In genomic region chr18:33115917-33116316, GRCh38 we compare ENCODE assay signal across 14 cellular contexts.
A peak's percentile ranks its signal among the peaks of the same experiment; 100 is the strongest.
DNase-seq lines count a peak whose midpoint lies in the region; ATAC-seq and TF ChIP-seq lines count a peak whose summit lies in the region.
"Had no signal": no experiment of that assay in that cellular context is flagged by ENCODE, and none has a peak within 500 bp of the region (broad histone marks: within the 10 kb centered on the region; RNA-seq: fewer than 3 reads in every experiment).

No MANE protein-coding gene starts in this region.

- H3K9ac ChIP-seq in mammary epithelial cell (ENCODE audit: insufficient read depth, low read length), result no peak overlapping the region

- dilution Hi-C loops in mammary epithelial cell (cut with HindIII; ENCODE audit: low sequenced_read_pairs), result no loop called here

- no peaks in the 10 kb centered on the region for H4K20me1 ChIP-seq in hepatocyte (ENCODE audit: insufficient read depth, poor library complexity, severe bottlenecking)
- H4K20me1 ChIP-seq in mammary epithelial cell (ENCODE audit: insufficient read depth, low read length), result no peaks in the 10 kb centered on the region

- 63% methylated on average over 1 of the region's 1 CpG for WGBS in hepatocyte (ENCODE audit: low lambda C conversion rate, missing lambda C conversion rate)
- WGBS in mammary epithelial cell (ENCODE audit: low coverage, missing lambda C conversion rate), result 68% methylated on average over 1 of the region's 1 CpG

- DNase-seq in Calu3 (peak; percentile 8), Peyer's patch (no peak), hepatocyte (ENCODE audit: low spot score) (peak; percentile 19), SIG-M5 treated with dmso at 0.1 percent for 504 hours (lab: John Stamatoyannopoulos, UW; ENCODE audit: unreplicated experiment) (no peak), islet precursor cell (no peak), mammary epithelial cell (no peak)
- DNase-seq: BE2C; CD4-positive, CD25-positive, alpha-beta regulatory T cell; GOT3; NCI-H187; NCI-H2107 had no signal

- H3K4me1 ChIP-seq in Peyer's patch (no peaks in the 10 kb centered on the region), hepatocyte (ENCODE audit: insufficient read depth) (peaks cover 4% of the 10 kb centered on the region), mammary epithelial cell (ENCODE audit: insufficient read depth, low read length) (no peaks in the 10 kb centered on the region)
- H3K4me1 ChIP-seq: BE2C had no signal

- ATAC-seq in HG03571 (IDR thresholded peaks at IDR 0.05; ENCODE audit: unreplicated experiment), result no peak
- ATAC-seq: HCT116 had no signal

- H2AFZ ChIP-seq in hepatocyte, result peak overlapping the region; percentile 17
- no peak overlapping the region for H2AFZ ChIP-seq in mammary epithelial cell (ENCODE audit: low read depth, low read length)

- H3K36me3 ChIP-seq in Peyer's patch, result no peaks in the 10 kb centered on the region
- H3K36me3 ChIP-seq in hepatocyte (replicated peaks; ENCODE audit: insufficient read depth, low read depth), result no peaks in the 10 kb centered on the region
- H3K36me3 ChIP-seq in mammary epithelial cell (ENCODE audit: insufficient read depth, low read length), result no peaks in the 10 kb centered on the region
- H3K36me3 ChIP-seq: BE2C had no signal

- no peaks in the 10 kb centered on the region for H3K9me2 ChIP-seq in hepatocyte (replicated peaks; ENCODE audit: insufficient read depth)

- H3K4me3 Mint-ChIP-seq in Calu3 (ENCODE audit: low read depth, unreplicated experiment) (peak overlapping the region; percentile 21), nephron (no peak overlapping the region)
- H3K4me3 Mint-ChIP-seq: CD4-positive, CD25-positive, alpha-beta regulatory T cell had no signal

- intact Hi-C loops in Calu3 (cut with micrococcal nuclease; ENCODE audit: unreplicated experiment) (loop anchor here (5.0 kb wide), 2 partner anchors 66 to 81 kb away; no protein-coding TSS in a partner anchor), mammary epithelial cell (cut with micrococcal nuclease) (no loop called here)

- no TSS peak for BruUV-seq in Calu3 (replicated peaks; lab: Mats Ljungman, UMichigan)
- BruUV-seq in mammary epithelial cell (replicated peaks; lab: Mats Ljungman, UMichigan), result no TSS peak

- no peaks in the 10 kb centered on the region for H3K36me3 Mint-ChIP-seq in Calu3 (ENCODE audit: insufficient read depth, unreplicated experiment)
- H3K36me3 Mint-ChIP-seq in nephron (ENCODE audit: low read depth), result no peaks in the 10 kb centered on the region
- H3K36me3 Mint-ChIP-seq: CD4-positive, CD25-positive, alpha-beta regulatory T cell had no signal

- H3K9me3 ChIP-seq in Peyer's patch, result no peaks in the 10 kb centered on the region
- H3K9me3 ChIP-seq in hepatocyte (ENCODE audit: low read depth), result no peaks in the 10 kb centered on the region
- no peaks in the 10 kb centered on the region for H3K9me3 ChIP-seq in mammary epithelial cell (replicated peaks; ENCODE audit: insufficient read depth, low read length)
- H3K9me3 ChIP-seq: BE2C had no signal

- H3K27me3 Mint-ChIP-seq in Calu3 (ENCODE audit: unreplicated experiment), result no peaks in the 10 kb centered on the region
- no peaks in the 10 kb centered on the region for H3K27me3 Mint-ChIP-seq in nephron (ENCODE audit: low read depth)
- H3K27me3 Mint-ChIP-seq: CD4-positive, CD25-positive, alpha-beta regulatory T cell had no signal

- peak overlapping the region; percentile 68 for H3K4me2 ChIP-seq in hepatocyte
- H3K4me2 ChIP-seq in mammary epithelial cell (ENCODE audit: insufficient read depth, low read depth, low read length), result no peak overlapping the region

- CTCF ChIA-PET in Calu3 (lab: Charles Lee) (no interaction called here), mammary epithelial cell (lab: Charles Lee; ENCODE audit: low non-redundant PET) (no interaction called here)

- peak overlapping the region in 3 of 4 donors; percentile 6 to 68 (median 61) for H3K27ac ChIP-seq in Peyer's patch
- peak overlapping the region; percentile 60 for H3K27ac ChIP-seq in hepatocyte
- H3K27ac ChIP-seq in mammary epithelial cell (ENCODE audit: insufficient read depth, low read depth, low read length), result no peak overlapping the region

- H3K9me3 Mint-ChIP-seq in Calu3 (ENCODE audit: low read depth, unreplicated experiment), result no peaks in the 10 kb centered on the region
- peaks cover 13% of the 10 kb centered on the region for H3K9me3 Mint-ChIP-seq in nephron

- TF ChIP-seq CTCF in Calu3 (IDR thresholded peaks at IDR 0.05; ENCODE audit: unreplicated experiment), result no peak
- no peak for TF ChIP-seq CTCF in Peyer's patch (IDR thresholded peaks at IDR 0.05)
- TF ChIP-seq CTCF in hepatocyte (IDR thresholded peaks at IDR 0.05; ENCODE audit: poor library complexity), result no peak
- TF ChIP-seq CTCF in nephron (IDR thresholded peaks at IDR 0.05; ENCODE audit: unreplicated experiment in 3 of 3), result no peak
- no peak for TF ChIP-seq CTCF in mammary epithelial cell (conservative IDR thresholded peaks at IDR 0.05 in 1 of 2, IDR thresholded peaks at IDR 0.05 in 1 of 2; ENCODE audit: extremely low read depth in 1 of 2, insufficient read depth in 1 of 2, low read depth in 1 of 2, low read length in 2 of 2)

- H3K27ac Mint-ChIP-seq in Calu3 (ENCODE audit: unreplicated experiment), result peak overlapping the region; percentile 67
- peak overlapping the region; percentile 0 to 61 (median 57) for H3K27ac Mint-ChIP-seq in nephron
- H3K27ac Mint-ChIP-seq: CD4-positive, CD25-positive, alpha-beta regulatory T cell had no signal

- in situ Hi-C loops in mammary epithelial cell (cut with MboI; ENCODE audit: low sequenced_read_pairs in 2 of 2), result no loop called here

- H3K4me3 ChIP-seq in Peyer's patch (peak overlapping the region in 2 of 4 donors; percentile 11 to 14), hepatocyte (no peak overlapping the region), mammary epithelial cell (replicated peaks in 1 of 3; ENCODE audit: insufficient read depth in 1 of 3, low read depth in 2 of 3, low read length in 3 of 3) (no peak overlapping the region)

- H3K79me2 ChIP-seq in hepatocyte, result no peaks in the 10 kb centered on the region
- no peaks in the 10 kb centered on the region for H3K79me2 ChIP-seq in mammary epithelial cell (ENCODE audit: insufficient read depth, low read length)

- H3K4me1 Mint-ChIP-seq in Calu3 (ENCODE audit: low read depth, unreplicated experiment) (peaks cover 41% of the 10 kb centered on the region), nephron (peaks cover 5% of the 10 kb centered on the region)
- H3K4me1 Mint-ChIP-seq: CD4-positive, CD25-positive, alpha-beta regulatory T cell had no signal

- no peak for TF ChIP-seq POLR2A in Peyer's patch (IDR thresholded peaks at IDR 0.05)

- H3K27me3 ChIP-seq in Peyer's patch (no peaks in the 10 kb centered on the region), hepatocyte (no peaks in the 10 kb centered on the region), mammary epithelial cell (ENCODE audit: insufficient read depth, low read length) (no peaks in the 10 kb centered on the region)
- H3K27me3 ChIP-seq: BE2C had no signal

Comparison
In these comparisons a context has a peak if more than half of its experiments do, and no peak if none do; other contexts are left out.
1. DNase-seq: peak in Calu3 (single experiment) and hepatocyte (single experiment); none in Peyer's patch (0 of 3), SIG-M5 treated with dmso at 0.1 percent for 504 hours (single experiment), islet precursor cell (single experiment) and mammary epithelial cell (single experiment).